8 cellular contexts compared by ENCODE assay signal in the genomic region with DNA sequence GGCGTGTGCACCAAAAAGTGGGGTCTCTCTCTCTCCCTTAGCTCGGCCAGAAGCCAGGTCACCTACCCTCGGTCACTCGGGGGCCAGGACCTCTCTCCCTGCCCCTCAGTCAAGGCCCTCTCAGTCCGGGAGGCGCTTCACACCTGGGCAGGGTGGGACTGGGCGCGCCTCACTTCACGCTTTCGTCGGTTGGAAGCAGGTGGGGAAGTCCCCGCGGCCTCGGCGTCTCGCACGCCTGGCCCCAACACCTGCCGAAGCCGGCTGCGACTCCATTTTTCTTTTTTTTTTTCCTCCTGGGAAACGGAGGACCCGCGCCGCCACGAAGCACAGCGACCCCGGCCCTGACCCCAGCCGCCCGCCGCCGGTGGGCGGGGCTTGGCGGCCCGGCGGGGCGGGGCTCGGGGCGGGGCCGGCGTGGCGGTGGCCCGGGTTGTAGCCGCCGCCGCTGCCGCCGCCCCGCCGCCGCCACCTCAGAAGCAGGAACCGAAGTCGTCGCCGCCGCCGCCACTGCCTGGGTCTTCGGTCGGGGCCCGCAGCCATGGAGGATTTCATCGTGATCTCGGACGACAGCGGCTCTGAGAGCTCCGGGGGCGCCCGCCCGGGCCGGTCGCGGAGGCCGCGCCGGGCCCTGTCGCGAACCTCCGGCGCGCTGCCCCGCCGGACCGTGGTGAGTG. TPM values are rescaled to one million over a fixed set of nuclear protein-coding genes. Genes with fewer than 3 reads are reported as not detected.
DNase-seq lines count a peak whose midpoint lies in the region; ATAC-seq and TF ChIP-seq lines count a peak whose summit lies in the region.
"Not testable (repeated sequence)": the region's sequence is repeated elsewhere in the genome, so short reads cannot be mapped to it uniquely, and the experiment has no call there.

A gene (plus strand): TSS at position 454 of the 674 bp plus-strand sequence. CDS start 85 bp downstream, at position 539.

- not testable (repeated sequence) for H4K20me1 ChIP-seq in DND-41 (ENCODE audit: insufficient read depth, low read length); SK-N-SH (ENCODE audit: insufficient read depth)

- CTCF ChIA-PET in SK-N-SH (lab: Yijun Ruan, JAX): not testable (repeated sequence)

- not testable (repeated sequence) for H3K4me1 Mint-ChIP-seq in nephron progenitor cell; stimulated activated effector memory CD8-positive, alpha-beta T cell treated with anti-CD3 and anti-CD28 coated beads, Interleukin-12 subunit alpha, Interleukin-12 subunit beta, amount 100 ng/mL, for 72 hours

- H3F3A ChIP-seq in SK-N-SH (replicated peaks; ENCODE audit: insufficient read depth): not testable (repeated sequence)

- 34% methylated on average over 30 of the region's 81 CpGs for WGBS in SK-N-SH (ENCODE audit: low lambda C conversion rate)

- not testable (repeated sequence) for TF ChIP-seq EP300 in SK-N-SH (IDR thresholded peaks at IDR 0.05; ENCODE audit: borderline replicate concordance in 1 of 2, low read depth in 1 of 2, low read length in 1 of 2)

- H2AFZ ChIP-seq in DND-41 (ENCODE audit: low read depth, low read length): not testable (repeated sequence)
- H2AFZ ChIP-seq in SK-N-SH (ENCODE audit: low read depth): 0 out of 2 replicates have a peak within 1 kb of the TSS, but pooled peaks have one; percentile 63

- not testable (repeated sequence) for H3K9me2 ChIP-seq in SK-N-SH

- TF ChIP-seq CTCF in DND-41 (IDR thresholded peaks at IDR 0.05; ENCODE audit: borderline replicate concordance, extremely low read depth, low read length, poor library complexity, severe bottlenecking); SK-N-SH (IDR thresholded peaks at IDR 0.05); fibroblast of the aortic adventitia (IDR thresholded peaks at IDR 0.05; ENCODE audit: insufficient read depth, low read length); nephron progenitor cell (IDR thresholded peaks at IDR 0.05): not testable (repeated sequence)

- DNase-seq in DND-41 (peak; percentile 30), SK-N-SH (peak; percentile 93), activated gamma-delta T cell (lab: John Stamatoyannopoulos, UW) (peak; percentile 49), nephron progenitor cell (peak; percentile 82)
- DNase-seq in fibroblast of the aortic adventitia (ENCODE audit: low read depth): not testable (repeated sequence)
- DNase-seq in stimulated activated effector memory CD8-positive, alpha-beta T cell treated with anti-CD3 and anti-CD28 coated beads, Interleukin-12 subunit alpha, Interleukin-12 subunit beta, amount 100 ng/mL, for 72 hours (ENCODE audit: low spot score in 2 of 2): peak; percentile 62 to 82

- H3K36me3 ChIP-seq in DND-41 (ENCODE audit: insufficient read depth, low read length); SK-N-SH (replicated peaks in 1 of 2; ENCODE audit: control insufficient read depth in 1 of 2, insufficient read depth in 2 of 2, low read length in 1 of 2): not testable (repeated sequence)

- peak within 1 kb of the TSS; percentile 59 for H3K4me3 Mint-ChIP-seq in nephron progenitor cell
- H3K4me3 Mint-ChIP-seq in stimulated activated effector memory CD8-positive, alpha-beta T cell treated with anti-CD3 and anti-CD28 coated beads, Interleukin-12 subunit alpha, Interleukin-12 subunit beta, amount 100 ng/mL, for 72 hours: peak within 1 kb of the TSS; percentile 47

- not testable (repeated sequence) for H3K9me3 Mint-ChIP-seq in nephron progenitor cell; stimulated activated effector memory CD8-positive, alpha-beta T cell treated with anti-CD3 and anti-CD28 coated beads, Interleukin-12 subunit alpha, Interleukin-12 subunit beta, amount 100 ng/mL, for 72 hours

- ATAC-seq in DND-41 (ENCODE audit: insufficient read depth, low read depth) (peak; percentile 35), GM21515 (IDR thresholded peaks at IDR 0.05; ENCODE audit: unreplicated experiment) (peak; percentile 74), HG03520 (IDR thresholded peaks at IDR 0.05; ENCODE audit: unreplicated experiment) (peak; percentile 55)
- ATAC-seq in stimulated activated effector memory CD8-positive, alpha-beta T cell treated with anti-CD3 and anti-CD28 coated beads, Interleukin-12 subunit alpha, Interleukin-12 subunit beta, amount 100 ng/mL, for 72 hours: peak; percentile 81

- not testable (repeated sequence) for H3K27ac Mint-ChIP-seq in nephron progenitor cell; stimulated activated effector memory CD8-positive, alpha-beta T cell treated with anti-CD3 and anti-CD28 coated beads, Interleukin-12 subunit alpha, Interleukin-12 subunit beta, amount 100 ng/mL, for 72 hours

- POLR2A ChIA-PET in SK-N-SH (lab: Yijun Ruan, JAX): not testable (repeated sequence)

- H3K4me3 ChIP-seq in DND-41 (ENCODE audit: low read depth in 1 of 2, low read length in 2 of 2): not testable (repeated sequence)
- H3K4me3 ChIP-seq in SK-N-SH (ENCODE audit: low read depth in 2 of 2, low read length in 1 of 2) (peak within 1 kb of the TSS in 1 of 2 experiments; percentile 52; a peak in 2 of 4 replicates), fibroblast of the aortic adventitia (ENCODE audit: low read depth, low read length) (peak within 1 kb of the TSS; percentile 61)

- H3K4me2 ChIP-seq in DND-41 (ENCODE audit: insufficient read depth, low read length); SK-N-SH: not testable (repeated sequence)

- H3K79me2 ChIP-seq in DND-41 (ENCODE audit: insufficient read depth, low read length); SK-N-SH (ENCODE audit: insufficient read depth): not testable (repeated sequence)

- peaks cover 10% of the 10 kb centered on the region for H3K27me3 Mint-ChIP-seq in nephron progenitor cell (ENCODE audit: low read depth, poor library complexity)

- not testable (repeated sequence) for H3K4me1 ChIP-seq in DND-41 (ENCODE audit: insufficient read depth, low read length); SK-N-SH (ENCODE audit: control insufficient read depth in 1 of 2, insufficient read depth in 2 of 2, low read depth in 1 of 2, low read length in 1 of 2)

- not testable (repeated sequence) for H3K9me3 ChIP-seq in DND-41 (ENCODE audit: insufficient read depth, low read length, severe bottlenecking); SK-N-SH

- H3K27ac ChIP-seq in DND-41 (ENCODE audit: low read length); SK-N-SH (ENCODE audit: low read depth in 2 of 2, low read length in 1 of 2): not testable (repeated sequence)

- not testable (repeated sequence) for TF ChIP-seq RAD21 in SK-N-SH (IDR thresholded peaks at IDR 0.05; ENCODE audit: low read length)

- H3K27me3 ChIP-seq in DND-41 (ENCODE audit: insufficient read depth, low read length, poor library complexity); SK-N-SH (ENCODE audit: insufficient read depth): not testable (repeated sequence)

- H3K9ac ChIP-seq in DND-41 (ENCODE audit: low read depth, low read length); SK-N-SH: not testable (repeated sequence)

- H3K36me3 Mint-ChIP-seq in nephron progenitor cell (ENCODE audit: low read depth); stimulated activated effector memory CD8-positive, alpha-beta T cell treated with anti-CD3 and anti-CD28 coated beads, Interleukin-12 subunit alpha, Interleukin-12 subunit beta, amount 100 ng/mL, for 72 hours: not testable (repeated sequence)

RNA-seq across cellular contexts. Expression of the gene that starts here (rescaled TPM):
- 9.6 and 12.4 TPM in 2 replicates for polyA plus RNA-seq in SK-N-SH (2012; rRNA removed)
- 10.3 and 12.9 TPM in 2 replicates for polyA plus RNA-seq in SK-N-SH (2012; cell fraction: cytosol; rRNA removed)
- polyA plus RNA-seq in SK-N-SH (2012; cell fraction: nucleus; rRNA removed): 15.5 and 16.1 TPM in 2 replicates
- 1.8 and 6.1 TPM in 2 replicates for total RNA-seq in fibroblast of the aortic adventitia (ENCODE audit: low replicate concordance)
